In the genomic region with DNA sequence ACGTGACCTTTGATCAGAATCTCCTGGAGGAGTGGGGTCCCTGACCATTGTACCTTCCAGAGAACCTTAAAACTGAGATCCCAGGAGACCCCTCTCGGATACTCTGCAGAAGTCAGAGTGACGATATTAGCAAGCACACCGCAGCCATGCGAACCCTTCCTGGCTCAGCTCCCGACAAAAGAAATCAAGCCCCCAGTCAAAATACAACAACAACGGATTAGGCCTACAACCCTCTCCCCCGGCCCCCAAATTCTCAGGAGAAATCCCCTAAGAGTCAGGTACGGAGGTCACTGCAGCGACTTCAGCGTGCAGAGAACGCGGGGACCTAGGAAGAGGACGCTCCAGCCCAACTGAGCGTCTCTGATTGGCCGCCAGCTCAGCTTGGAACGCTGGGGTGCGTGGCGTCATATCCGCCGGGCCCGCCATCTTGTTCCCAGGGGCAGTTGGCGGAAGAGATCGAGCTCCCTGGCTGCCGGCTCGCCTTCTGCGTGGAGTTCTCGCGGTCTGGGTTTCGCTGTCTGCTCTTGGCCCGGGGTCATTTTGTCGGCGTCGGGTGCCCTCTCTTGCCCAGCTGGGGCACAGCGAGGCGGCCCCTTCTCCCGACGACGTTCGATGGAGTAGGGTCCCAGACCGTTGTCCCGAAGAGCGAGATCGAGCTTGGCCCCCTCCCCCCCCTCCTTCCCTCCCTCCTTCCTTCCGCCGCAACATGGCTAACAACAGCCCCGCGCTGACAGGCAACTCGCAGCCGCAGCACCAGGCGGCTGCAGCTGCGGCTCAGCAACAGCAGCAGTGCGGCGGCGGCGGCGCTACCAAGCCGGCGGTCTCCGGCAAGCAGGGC, we compare ENCODE assay signal across 1 cellular context.
TF ChIP-seq lines count a peak whose summit lies in the region.

TSS of gene PRPF38B (plus strand) at position 425 of the 838 bp plus-strand sequence. CDS start at position 707, 282 bp downstream.

TF ChIP-seq in K562, 482 proteins besides CTCF, POLR2A, EP300 and RAD21 (continued from another document and continues in another):
- TF ChIP-seq, protein P1, sequence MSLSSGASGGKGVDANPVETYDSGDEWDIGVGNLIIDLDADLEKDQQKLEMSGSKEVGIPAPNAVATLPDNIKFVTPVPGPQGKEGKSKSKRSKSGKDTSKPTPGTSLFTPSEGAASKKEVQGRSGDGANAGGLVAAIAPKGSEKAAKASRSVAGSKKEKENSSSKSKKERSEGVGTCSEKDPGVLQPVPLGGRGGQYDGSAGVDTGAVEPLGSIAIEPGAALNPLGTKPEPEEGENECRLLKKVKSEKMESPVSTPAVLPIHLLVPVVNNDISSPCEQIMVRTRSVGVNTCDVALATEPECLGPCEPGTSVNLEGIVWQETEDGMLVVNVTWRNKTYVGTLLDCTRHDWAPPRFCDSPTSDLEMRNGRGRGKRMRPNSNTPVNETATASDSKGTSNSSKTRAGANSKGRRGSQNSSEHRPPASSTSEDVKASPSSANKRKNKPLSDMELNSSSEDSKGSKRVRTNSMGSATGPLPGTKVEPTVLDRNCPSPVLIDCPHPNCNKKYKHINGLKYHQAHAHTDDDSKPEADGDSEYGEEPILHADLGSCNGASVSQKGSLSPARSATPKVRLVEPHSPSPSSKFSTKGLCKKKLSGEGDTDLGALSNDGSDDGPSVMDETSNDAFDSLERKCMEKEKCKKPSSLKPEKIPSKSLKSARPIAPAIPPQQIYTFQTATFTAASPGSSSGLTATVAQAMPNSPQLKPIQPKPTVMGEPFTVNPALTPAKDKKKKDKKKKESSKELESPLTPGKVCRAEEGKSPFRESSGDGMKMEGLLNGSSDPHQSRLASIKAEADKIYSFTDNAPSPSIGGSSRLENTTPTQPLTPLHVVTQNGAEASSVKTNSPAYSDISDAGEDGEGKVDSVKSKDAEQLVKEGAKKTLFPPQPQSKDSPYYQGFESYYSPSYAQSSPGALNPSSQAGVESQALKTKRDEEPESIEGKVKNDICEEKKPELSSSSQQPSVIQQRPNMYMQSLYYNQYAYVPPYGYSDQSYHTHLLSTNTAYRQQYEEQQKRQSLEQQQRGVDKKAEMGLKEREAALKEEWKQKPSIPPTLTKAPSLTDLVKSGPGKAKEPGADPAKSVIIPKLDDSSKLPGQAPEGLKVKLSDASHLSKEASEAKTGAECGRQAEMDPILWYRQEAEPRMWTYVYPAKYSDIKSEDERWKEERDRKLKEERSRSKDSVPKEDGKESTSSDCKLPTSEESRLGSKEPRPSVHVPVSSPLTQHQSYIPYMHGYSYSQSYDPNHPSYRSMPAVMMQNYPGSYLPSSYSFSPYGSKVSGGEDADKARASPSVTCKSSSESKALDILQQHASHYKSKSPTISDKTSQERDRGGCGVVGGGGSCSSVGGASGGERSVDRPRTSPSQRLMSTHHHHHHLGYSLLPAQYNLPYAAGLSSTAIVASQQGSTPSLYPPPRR (CRISPR knock-in tag; IDR thresholded peaks at IDR 0.05; ENCODE audit: borderline replicate concordance) = peak; percentile 89
- TF ChIP-seq NELFE (IDR thresholded peaks at IDR 0.05; ENCODE audit: insufficient read depth, insufficient read length) (no peak), RB1 (IDR thresholded peaks at IDR 0.05; ENCODE audit: low read depth) (peak; percentile 68; the same call in 1 of the 2 replicates), SIX5 (IDR thresholded peaks at IDR 0.05; ENCODE audit: borderline replicate concordance in 1 of 2, insufficient read depth in 1 of 2, low read depth in 1 of 2, low read length in 2 of 2) (no peak), IRF2 (CRISPR knock-in tag; IDR thresholded peaks at IDR 0.05) (no peak), POLR2AphosphoS5 (IDR thresholded peaks at IDR 0.05; ENCODE audit: control insufficient read depth, insufficient read depth, low read depth, low read length) (peak; percentile 97), FOXK1 (CRISPR knock-in tag; IDR thresholded peaks at IDR 0.05; ENCODE audit: borderline replicate concordance) (peak; percentile 18; the same call in 1 of the 2 replicates), BRF2 (IDR thresholded peaks at IDR 0.05; ENCODE audit: borderline replicate concordance, insufficient read depth, insufficient read length) (no peak), CBX2 (IDR thresholded peaks at IDR 0.05; ENCODE audit: insufficient read depth, low read length, poor library complexity, severe bottlenecking) (no peak), HNRNPH1 (optimal IDR thresholded peaks at IDR 0.05; ENCODE audit: low read depth, low read length) (no peak), ZZZ3 (IDR thresholded peaks at IDR 0.05) (no peak; the same call in 1 of the 2 replicates), E2F3 (CRISPR knock-in tag; IDR thresholded peaks at IDR 0.05) (0 out of 2 replicates have a peak, but pooled peaks have one; percentile 53), NR2C2 (CRISPR knock-in tag; IDR thresholded peaks at IDR 0.05) (peak; percentile 71), NR2C2 (tag; IDR thresholded peaks at IDR 0.05) (peak; percentile 95), GATAD2B (IDR thresholded peaks at IDR 0.05; ENCODE audit: borderline replicate concordance) (no peak), TAF1 (IDR thresholded peaks at IDR 0.05; ENCODE audit: control insufficient read depth, extremely low read depth, insufficient read depth, low read length, severe bottlenecking) (peak; percentile 92), SMARCA4 (IDR thresholded peaks at IDR 0.05) (0 out of 2 replicates have a peak, but pooled peaks have one; percentile 34), RFX7 (CRISPR knock-in tag; IDR thresholded peaks at IDR 0.05) (no peak), MCM2 (IDR thresholded peaks at IDR 0.05; ENCODE audit: low read depth) (no peak), PCBP1 (IDR thresholded peaks at IDR 0.05; ENCODE audit: low read depth, low read length, poor library complexity, severe bottlenecking) (peak; percentile 95), ETV6 (IDR thresholded peaks at IDR 0.05; ENCODE audit: borderline replicate concordance in 1 of 2, low read depth in 2 of 2, low read length in 1 of 2) (0 out of 4 replicates have a peak, but pooled peaks of 1 of the 2 experiments have one; percentile 29), ETV6 (CRISPR knock-in tag; IDR thresholded peaks at IDR 0.05; ENCODE audit: borderline replicate concordance) (no peak), KAT2B (IDR thresholded peaks at IDR 0.05; ENCODE audit: low read depth, low read length) (no peak), SREBF2 (CRISPR knock-in tag; IDR thresholded peaks at IDR 0.05) (0 out of 2 replicates have a peak, but pooled peaks have one; percentile 83), MTA1 (IDR thresholded peaks at IDR 0.05; ENCODE audit: borderline replicate concordance) (peak; percentile 57; the same call in 1 of the 2 replicates), HIVEP1 (CRISPR knock-in tag; IDR thresholded peaks at IDR 0.05) (no peak), JUND (IDR thresholded peaks at IDR 0.05; ENCODE audit: borderline replicate concordance, low read depth, low read length) (peak; percentile 86), JUND (tag; IDR thresholded peaks at IDR 0.05; ENCODE audit: borderline replicate concordance, low read depth, low read length) (peak; percentile 45; the same call in 2 of the 3 replicates), SP2 (IDR thresholded peaks at IDR 0.05; ENCODE audit: extremely low read depth, low read depth, low read length, poor library complexity, severe bottlenecking) (peak; percentile 28), HNRNPK (IDR thresholded peaks at IDR 0.05; ENCODE audit: low read depth, low read length, poor library complexity, severe bottlenecking) (no peak), ZNF785 (CRISPR knock-in tag; IDR thresholded peaks at IDR 0.05) (no peak), RBM14 (IDR thresholded peaks at IDR 0.05; ENCODE audit: borderline replicate concordance, insufficient read depth, low read depth, low read length) (no peak), KLF13 (tag; IDR thresholded peaks at IDR 0.05; ENCODE audit: borderline replicate concordance, low read depth) (no peak), ZNF274 (IDR thresholded peaks at IDR 0.05; ENCODE audit: borderline replicate concordance, low read depth, low read length) (no peak), ARNT (IDR thresholded peaks at IDR 0.05) (peak in 1 of 2 experiments; percentile 74; a peak in 1 of 4 replicates), ZNF212 (CRISPR knock-in tag; IDR thresholded peaks at IDR 0.05) (no peak), NRF1 (conservative IDR thresholded peaks at IDR 0.05 in 1 of 2, IDR thresholded peaks at IDR 0.05 in 1 of 2) (peak; percentile 22 to 57; a peak in 1 of 4 replicates), TRIM24 (IDR thresholded peaks at IDR 0.05) (peak in 1 of 2 experiments; percentile 39; a peak in 1 of 4 replicates), STAG1 (CRISPR knock-in tag; IDR thresholded peaks at IDR 0.05; ENCODE audit: borderline replicate concordance) (no peak), ZBTB2 (IDR thresholded peaks at IDR 0.05) (no peak), CREM (IDR thresholded peaks at IDR 0.05; ENCODE audit: low read depth) (peak; percentile 98), RBM34 (IDR thresholded peaks at IDR 0.05; ENCODE audit: borderline replicate concordance, insufficient read depth, low read length) (no peak), HMG20B (CRISPR knock-in tag; IDR thresholded peaks at IDR 0.05) (no peak), KDM1A (IDR thresholded peaks at IDR 0.05) (peak in 1 of 2 experiments; percentile 95; a peak in 2 of 4 replicates), ZBTB8A (IDR thresholded peaks at IDR 0.05; ENCODE audit: partially characterized antibody) (no peak), DNMT1 (IDR thresholded peaks at IDR 0.05) (peak; percentile 36; the same call in 1 of the 2 replicates), PKNOX1 (IDR thresholded peaks at IDR 0.05) (no peak; the same call in 1 of the 2 replicates), RBM39 (optimal IDR thresholded peaks at IDR 0.05; ENCODE audit: low read depth, low read length) (no peak), CHD1 (IDR thresholded peaks at IDR 0.05; ENCODE audit: low read length) (peak; percentile 70)
- TF ChIP-seq, protein P2, sequence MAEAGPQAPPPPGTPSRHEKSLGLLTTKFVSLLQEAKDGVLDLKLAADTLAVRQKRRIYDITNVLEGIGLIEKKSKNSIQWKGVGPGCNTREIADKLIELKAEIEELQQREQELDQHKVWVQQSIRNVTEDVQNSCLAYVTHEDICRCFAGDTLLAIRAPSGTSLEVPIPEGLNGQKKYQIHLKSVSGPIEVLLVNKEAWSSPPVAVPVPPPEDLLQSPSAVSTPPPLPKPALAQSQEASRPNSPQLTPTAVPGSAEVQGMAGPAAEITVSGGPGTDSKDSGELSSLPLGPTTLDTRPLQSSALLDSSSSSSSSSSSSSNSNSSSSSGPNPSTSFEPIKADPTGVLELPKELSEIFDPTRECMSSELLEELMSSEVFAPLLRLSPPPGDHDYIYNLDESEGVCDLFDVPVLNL (CRISPR knock-in tag; IDR thresholded peaks at IDR 0.05; ENCODE audit: low read depth) = peak; percentile 62; the same call in 1 of the 2 replicates
- TF ChIP-seq, protein P3, sequence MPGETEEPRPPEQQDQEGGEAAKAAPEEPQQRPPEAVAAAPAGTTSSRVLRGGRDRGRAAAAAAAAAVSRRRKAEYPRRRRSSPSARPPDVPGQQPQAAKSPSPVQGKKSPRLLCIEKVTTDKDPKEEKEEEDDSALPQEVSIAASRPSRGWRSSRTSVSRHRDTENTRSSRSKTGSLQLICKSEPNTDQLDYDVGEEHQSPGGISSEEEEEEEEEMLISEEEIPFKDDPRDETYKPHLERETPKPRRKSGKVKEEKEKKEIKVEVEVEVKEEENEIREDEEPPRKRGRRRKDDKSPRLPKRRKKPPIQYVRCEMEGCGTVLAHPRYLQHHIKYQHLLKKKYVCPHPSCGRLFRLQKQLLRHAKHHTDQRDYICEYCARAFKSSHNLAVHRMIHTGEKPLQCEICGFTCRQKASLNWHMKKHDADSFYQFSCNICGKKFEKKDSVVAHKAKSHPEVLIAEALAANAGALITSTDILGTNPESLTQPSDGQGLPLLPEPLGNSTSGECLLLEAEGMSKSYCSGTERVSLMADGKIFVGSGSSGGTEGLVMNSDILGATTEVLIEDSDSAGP (CRISPR knock-in tag; IDR thresholded peaks at IDR 0.05) = 0 out of 2 replicates have a peak, but pooled peaks have one; percentile 35
- TF ChIP-seq, protein P4, sequence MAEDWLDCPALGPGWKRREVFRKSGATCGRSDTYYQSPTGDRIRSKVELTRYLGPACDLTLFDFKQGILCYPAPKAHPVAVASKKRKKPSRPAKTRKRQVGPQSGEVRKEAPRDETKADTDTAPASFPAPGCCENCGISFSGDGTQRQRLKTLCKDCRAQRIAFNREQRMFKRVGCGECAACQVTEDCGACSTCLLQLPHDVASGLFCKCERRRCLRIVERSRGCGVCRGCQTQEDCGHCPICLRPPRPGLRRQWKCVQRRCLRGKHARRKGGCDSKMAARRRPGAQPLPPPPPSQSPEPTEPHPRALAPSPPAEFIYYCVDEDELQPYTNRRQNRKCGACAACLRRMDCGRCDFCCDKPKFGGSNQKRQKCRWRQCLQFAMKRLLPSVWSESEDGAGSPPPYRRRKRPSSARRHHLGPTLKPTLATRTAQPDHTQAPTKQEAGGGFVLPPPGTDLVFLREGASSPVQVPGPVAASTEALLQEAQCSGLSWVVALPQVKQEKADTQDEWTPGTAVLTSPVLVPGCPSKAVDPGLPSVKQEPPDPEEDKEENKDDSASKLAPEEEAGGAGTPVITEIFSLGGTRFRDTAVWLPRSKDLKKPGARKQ (CRISPR knock-in tag; IDR thresholded peaks at IDR 0.05) = no peak
